Comparison of ENCODE assay signal across 12 cellular contexts in genomic region chr11:30281476-30282288, GRCh38. TPM values are rescaled to one million over a fixed set of nuclear protein-coding genes. Genes with fewer than 3 reads are reported as not detected.
DNase-seq lines count a peak whose midpoint lies in the region; ATAC-seq and TF ChIP-seq lines count a peak whose summit lies in the region.
"Had no signal": no experiment of that assay in that cellular context is flagged by ENCODE, and none has a peak within 500 bp of the region (broad histone marks: within the 10 kb centered on the region; RNA-seq: fewer than 3 reads in every experiment).

No MANE protein-coding gene starts in this region.

- peak overlapping the region; percentile 70 to 82 (median 78) for H3K4me3 Mint-ChIP-seq in immature natural killer cell
- H3K4me3 Mint-ChIP-seq in endothelial cell (ENCODE audit: unreplicated experiment), result no peak overlapping the region
- H3K4me3 Mint-ChIP-seq: nephron progenitor cell had no signal

- H3K9me3 Mint-ChIP-seq in immature natural killer cell, result no peaks in the 10 kb centered on the region
- H3K9me3 Mint-ChIP-seq in endothelial cell (ENCODE audit: unreplicated experiment), result no peaks in the 10 kb centered on the region
- H3K9me3 Mint-ChIP-seq: nephron progenitor cell had no signal

- TF ChIP-seq CTCF in endothelial cell (IDR thresholded peaks at IDR 0.05; ENCODE audit: unreplicated experiment), result no peak

- no peaks in the 10 kb centered on the region for H3K36me3 Mint-ChIP-seq in immature natural killer cell
- H3K36me3 Mint-ChIP-seq in endothelial cell (ENCODE audit: low read depth, unreplicated experiment), result no peaks in the 10 kb centered on the region

- peaks cover 33 to 46% of the 10 kb centered on the region in 2 donors for H3K4me1 Mint-ChIP-seq in immature natural killer cell
- H3K4me1 Mint-ChIP-seq in endothelial cell (ENCODE audit: unreplicated experiment), result peaks cover 7% of the 10 kb centered on the region
- H3K4me1 Mint-ChIP-seq: nephron progenitor cell had no signal

- peak; percentile 26 for ATAC-seq in GM18909 (IDR thresholded peaks at IDR 0.05; ENCODE audit: poor library complexity, unreplicated experiment)
- ATAC-seq in GM21529 (IDR thresholded peaks at IDR 0.05; ENCODE audit: unreplicated experiment), result peak; percentile 18
- peak; percentile 34 for ATAC-seq in HG03439 (IDR thresholded peaks at IDR 0.05; ENCODE audit: unreplicated experiment)
- ATAC-seq in HG02588 (IDR thresholded peaks at IDR 0.05; ENCODE audit: unreplicated experiment), result no peak
- ATAC-seq: SK-N-SH treated with all-trans-retinoic acid at 6 μM for 48 hours had no signal

- peak overlapping the region; percentile 58 to 86 (median 82) for H3K27ac Mint-ChIP-seq in immature natural killer cell
- no peak overlapping the region for H3K27ac Mint-ChIP-seq in endothelial cell (ENCODE audit: unreplicated experiment)
- H3K27ac Mint-ChIP-seq: nephron progenitor cell had no signal

- peak in 1 of 3 donors; percentile 2 for DNase-seq in immature natural killer cell
- DNase-seq in endothelial cell (ENCODE audit: low spot score), result no peak
- DNase-seq in activated CD4-positive, alpha-beta T cell treated with anti-CD3 and anti-CD28 coated beads for 48 hours, result no peak
- DNase-seq in NCI-H226, result no peak
- DNase-seq: NCI-H2081 treated with DMSO at 0.1 percent for 48 hours, nephron progenitor cell had no signal

- H3K27me3 Mint-ChIP-seq in immature natural killer cell (ENCODE audit: low read depth in 3 of 3), result peaks cover 0 to 5% (median 0%) of the 10 kb centered on the region in 3 donors
- H3K27me3 Mint-ChIP-seq in endothelial cell (ENCODE audit: unreplicated experiment), result no peaks in the 10 kb centered on the region

RNA-seq across cellular contexts. Expression of gene ARL14EP, which starts 41.2 kb away (rescaled TPM):
- 10 to 100 TPM; 38.6 to 68.6 (median 53.4) TPM for polyA plus RNA-seq in immature natural killer cell
- 19.2 TPM for total RNA-seq in endothelial cell (ENCODE audit: unreplicated experiment)

RNA-seq across cellular contexts. Expression of gene FSHB, which starts 50.9 kb away (rescaled TPM):
- polyA plus RNA-seq in immature natural killer cell, result not detected
- not detected for total RNA-seq in endothelial cell (ENCODE audit: unreplicated experiment)
- total RNA-seq: thoracic aorta had no signal
